ENCODE assay signal across 1 cellular context in the genomic region with DNA sequence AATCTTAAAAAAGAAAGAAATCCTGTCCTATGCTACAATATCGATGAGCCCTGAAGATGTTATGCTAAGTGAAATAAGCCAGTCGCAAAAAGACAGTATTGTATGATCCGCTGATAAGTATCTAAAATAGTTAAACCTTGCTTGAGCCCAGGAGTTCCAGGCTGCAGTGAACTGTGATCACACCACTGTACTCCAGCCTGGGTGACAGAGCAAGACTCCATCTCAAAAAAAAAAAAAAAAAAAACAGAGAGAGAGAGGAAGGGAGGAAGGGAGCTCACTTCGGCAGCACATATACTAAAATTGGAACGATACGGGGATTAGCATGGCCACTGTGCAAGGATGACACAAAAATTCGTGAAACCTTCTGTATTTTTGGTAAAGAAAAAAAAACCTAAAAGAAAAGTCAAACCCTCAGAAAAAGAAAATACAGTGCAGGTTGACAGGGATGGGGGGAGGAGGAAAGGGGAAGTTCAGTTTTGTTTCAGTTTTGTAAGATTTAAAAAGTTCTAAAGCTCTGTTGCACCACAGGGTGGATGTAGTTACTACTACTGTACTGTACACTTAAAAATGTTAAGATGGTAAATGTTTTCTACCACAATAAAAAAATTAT.
TF ChIP-seq lines count a peak whose summit lies in the region.

No MANE protein-coding gene starts in this region.

TF ChIP-seq in HepG2, 621 proteins besides CTCF, POLR2A, EP300 and RAD21:
- TF ChIP-seq RFX1 (IDR thresholded peaks at IDR 0.05) (no peak), HOXA3 (CRISPR knock-in tag; IDR thresholded peaks at IDR 0.05) (no peak), BCL6 (CRISPR knock-in tag; IDR thresholded peaks at IDR 0.05) (no peak), MED8 (CRISPR knock-in tag; IDR thresholded peaks at IDR 0.05; ENCODE audit: insufficient replicate concordance) (no peak), NKX3-1 (CRISPR knock-in tag; IDR thresholded peaks at IDR 0.05) (no peak), MLLT10 (CRISPR knock-in tag; IDR thresholded peaks at IDR 0.05) (no peak), ZNF777 (CRISPR knock-in tag; IDR thresholded peaks at IDR 0.05) (no peak), NR2F2 (IDR thresholded peaks at IDR 0.05; ENCODE audit: borderline replicate concordance, low read depth) (no peak)
- TF ChIP-seq, protein P1, sequence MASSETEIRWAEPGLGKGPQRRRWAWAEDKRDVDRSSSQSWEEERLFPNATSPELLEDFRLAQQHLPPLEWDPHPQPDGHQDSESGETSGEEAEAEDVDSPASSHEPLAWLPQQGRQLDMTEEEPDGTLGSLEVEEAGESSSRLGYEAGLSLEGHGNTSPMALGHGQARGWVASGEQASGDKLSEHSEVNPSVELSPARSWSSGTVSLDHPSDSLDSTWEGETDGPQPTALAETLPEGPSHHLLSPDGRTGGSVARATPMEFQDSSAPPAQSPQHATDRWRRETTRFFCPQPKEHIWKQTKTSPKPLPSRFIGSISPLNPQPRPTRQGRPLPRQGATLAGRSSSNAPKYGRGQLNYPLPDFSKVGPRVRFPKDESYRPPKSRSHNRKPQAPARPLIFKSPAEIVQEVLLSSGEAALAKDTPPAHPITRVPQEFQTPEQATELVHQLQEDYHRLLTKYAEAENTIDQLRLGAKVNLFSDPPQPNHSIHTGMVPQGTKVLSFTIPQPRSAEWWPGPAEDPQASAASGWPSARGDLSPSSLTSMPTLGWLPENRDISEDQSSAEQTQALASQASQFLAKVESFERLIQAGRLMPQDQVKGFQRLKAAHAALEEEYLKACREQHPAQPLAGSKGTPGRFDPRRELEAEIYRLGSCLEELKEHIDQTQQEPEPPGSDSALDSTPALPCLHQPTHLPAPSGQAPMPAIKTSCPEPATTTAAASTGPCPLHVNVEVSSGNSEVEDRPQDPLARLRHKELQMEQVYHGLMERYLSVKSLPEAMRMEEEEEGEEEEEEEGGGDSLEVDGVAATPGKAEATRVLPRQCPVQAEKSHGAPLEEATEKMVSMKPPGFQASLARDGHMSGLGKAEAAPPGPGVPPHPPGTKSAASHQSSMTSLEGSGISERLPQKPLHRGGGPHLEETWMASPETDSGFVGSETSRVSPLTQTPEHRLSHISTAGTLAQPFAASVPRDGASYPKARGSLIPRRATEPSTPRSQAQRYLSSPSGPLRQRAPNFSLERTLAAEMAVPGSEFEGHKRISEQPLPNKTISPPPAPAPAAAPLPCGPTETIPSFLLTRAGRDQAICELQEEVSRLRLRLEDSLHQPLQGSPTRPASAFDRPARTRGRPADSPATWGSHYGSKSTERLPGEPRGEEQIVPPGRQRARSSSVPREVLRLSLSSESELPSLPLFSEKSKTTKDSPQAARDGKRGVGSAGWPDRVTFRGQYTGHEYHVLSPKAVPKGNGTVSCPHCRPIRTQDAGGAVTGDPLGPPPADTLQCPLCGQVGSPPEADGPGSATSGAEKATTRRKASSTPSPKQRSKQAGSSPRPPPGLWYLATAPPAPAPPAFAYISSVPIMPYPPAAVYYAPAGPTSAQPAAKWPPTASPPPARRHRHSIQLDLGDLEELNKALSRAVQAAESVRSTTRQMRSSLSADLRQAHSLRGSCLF (CRISPR knock-in tag; IDR thresholded peaks at IDR 0.05; ENCODE audit: borderline replicate concordance): no peak
- TF ChIP-seq, protein P2, sequence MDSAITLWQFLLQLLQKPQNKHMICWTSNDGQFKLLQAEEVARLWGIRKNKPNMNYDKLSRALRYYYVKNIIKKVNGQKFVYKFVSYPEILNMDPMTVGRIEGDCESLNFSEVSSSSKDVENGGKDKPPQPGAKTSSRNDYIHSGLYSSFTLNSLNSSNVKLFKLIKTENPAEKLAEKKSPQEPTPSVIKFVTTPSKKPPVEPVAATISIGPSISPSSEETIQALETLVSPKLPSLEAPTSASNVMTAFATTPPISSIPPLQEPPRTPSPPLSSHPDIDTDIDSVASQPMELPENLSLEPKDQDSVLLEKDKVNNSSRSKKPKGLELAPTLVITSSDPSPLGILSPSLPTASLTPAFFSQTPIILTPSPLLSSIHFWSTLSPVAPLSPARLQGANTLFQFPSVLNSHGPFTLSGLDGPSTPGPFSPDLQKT (CRISPR knock-in tag; IDR thresholded peaks at IDR 0.05; ENCODE audit: borderline replicate concordance): no peak
TF ChIP-seq in HepG2: peak in this region for 0.
